In genomic region chr1:8782001-8782620, GRCh38 we compare ENCODE assay signal across 21 cellular contexts. TPM values are rescaled to one million over a fixed set of nuclear protein-coding genes. Genes with fewer than 3 reads are reported as not detected.
DNase-seq lines count a peak whose midpoint lies in the region; ATAC-seq, FAIRE-seq and TF ChIP-seq lines count a peak whose summit lies in the region.
"Had no signal": no experiment of that assay in that cellular context is flagged by ENCODE, and none has a peak within 500 bp of the region (broad histone marks: within the 10 kb centered on the region; RNA-seq: fewer than 3 reads in every experiment).

No MANE protein-coding gene starts in this region.

- peak overlapping the region; percentile 75; the same call in 1 of the 2 replicates for H3K4me2 ChIP-seq in OCI-LY7 (ENCODE audit: low read length)
- H3K4me2 ChIP-seq in GM12878 (ENCODE audit: control insufficient read depth, insufficient read depth) = no peak overlapping the region

- no peaks in the 10 kb centered on the region for H3K27me3 ChIP-seq in GM12878 (replicated peaks in 1 of 2; ENCODE audit: control insufficient read depth in 2 of 2, insufficient read depth in 2 of 2, low read length in 1 of 2)
- H3K27me3 ChIP-seq: MG63 had no signal

- H3K9me3 Mint-ChIP-seq in progenitor cell of endocrine pancreas (ENCODE audit: low read depth) = no peaks in the 10 kb centered on the region
- H3K9me3 Mint-ChIP-seq: CD8-positive, alpha-beta memory T cell; HFFc6 had no signal

- peaks cover 18% of the 10 kb centered on the region; the same call in 1 of the 2 replicates for H3K36me3 ChIP-seq in OCI-LY7 (ENCODE audit: insufficient read depth, low read length)
- no peaks in the 10 kb centered on the region; a peak in 1 of 4 replicates for H3K36me3 ChIP-seq in GM12878 (ENCODE audit: control insufficient read depth in 2 of 2, insufficient read depth in 2 of 2, low read length in 1 of 2)
- H3K36me3 ChIP-seq: MG63 had no signal

- H3K4me3 Mint-ChIP-seq in progenitor cell of endocrine pancreas (ENCODE audit: low read depth) = no peak overlapping the region
- H3K4me3 Mint-ChIP-seq: CD8-positive, alpha-beta memory T cell; HFFc6 had no signal

- peaks cover 25% of the 10 kb centered on the region for H3K4me1 Mint-ChIP-seq in progenitor cell of endocrine pancreas (ENCODE audit: low read depth)

- in situ Hi-C loops in GM12878 (cut with MboI) = no loop called here

- no peak overlapping the region for H3K9ac ChIP-seq in GM12878 (ENCODE audit: control insufficient read depth, insufficient read depth, low read length)

- no peak for TF ChIP-seq EP300 in GM12878 (IDR thresholded peaks at IDR 0.05; ENCODE audit: borderline replicate concordance in 1 of 2, control insufficient read depth in 1 of 2, low read depth in 2 of 2, low read length in 2 of 2)

- ATAC-seq in GM12878 (no peak), left lobe of liver (peak; percentile 88), esophagus mucosa (no peak)

- H3K4me3 ChIP-seq in OCI-LY7 (ENCODE audit: low read depth, low read length, poor library complexity, severe bottlenecking) = no peak overlapping the region
- H3K4me3 ChIP-seq in GM12878 = no peak overlapping the region
- H3K4me3 ChIP-seq: MG63, SK-N-MC had no signal

- DNase-seq in OCI-LY7 (ENCODE audit: low spot score) (no peak), GM12878 (ENCODE audit: low read depth, low spot score) (no peak), left lobe of liver (ENCODE audit: low spot score) (no peak), progenitor cell of endocrine pancreas (ENCODE audit: low spot score, unreplicated experiment) (no peak), posterior cingulate gyrus (no peak), amniotic stem cell (lab: John Stamatoyannopoulos, UW) (no peak)
- DNase-seq in stimulated activated CD4-positive, alpha-beta T cell treated with anti-CD3 and anti-CD28 coated beads, Interleukin-1b, Interleukin-23, amount 100 ng/mL, for 48 hours = no peak
- DNase-seq: C1 segment of cervical spinal cord; CD8-positive, alpha-beta memory T cell; HFFc6; MG63; NCI-H1048; NCI-H1436 treated with DMSO at 0.1 percent for 48 hours; NCI-H2029; NCI-H526; SHP77 had no signal

- TF ChIP-seq POLR2A in GM12878 (IDR thresholded peaks at IDR 0.05; ENCODE audit: low read depth, low read length) = no peak

- SMC1A ChIA-PET in GM12878 (lab: Charles Lee; ENCODE audit: uncharacterized antibody, unreplicated experiment) = interaction anchor here (0.7 to 1.0 kb wide), 2 partner anchors 39 to 51 kb away, joined by 3 read pairs; no protein-coding TSS in a partner anchor

- BruUV-seq in OCI-LY7 (replicated peaks; lab: Mats Ljungman, UMichigan) (no TSS peak), GM12878 (replicated peaks; lab: Mats Ljungman, UMichigan) (TSS peak; percentile 13)

- POLR2A ChIA-PET in OCI-LY7 (lab: Charles Lee) (interaction anchor here (1.1 to 1.8 kb wide), 2 partner anchors 10 to 39 kb away, joined by 4 read pairs; no protein-coding TSS in a partner anchor), GM12878 (lab: Charles Lee) (interaction anchor here (0.5 kb wide), 1 partner anchor 1135 kb away, joined by 5 read pairs; no protein-coding TSS in a partner anchor)

- H3K27me3 Mint-ChIP-seq in progenitor cell of endocrine pancreas = no peaks in the 10 kb centered on the region
- H3K27me3 Mint-ChIP-seq: CD8-positive, alpha-beta memory T cell had no signal

- H3K79me2 ChIP-seq in OCI-LY7 (ENCODE audit: insufficient read depth, low read depth, low read length) = peaks cover 65% of the 10 kb centered on the region
- peaks cover 2% of the 10 kb centered on the region for H3K79me2 ChIP-seq in GM12878 (ENCODE audit: control insufficient read depth, insufficient read depth, low read length)

- no peak for FAIRE-seq in GM12878 (lab: Jason Lieb, UNC)
- FAIRE-seq: D721Med, GM12892, GM18507 had no signal

- H3K27ac ChIP-seq in OCI-LY7 (ENCODE audit: low read depth, low read length, poor library complexity, severe bottlenecking) = peak overlapping the region; percentile 93
- H3K27ac ChIP-seq in GM12878 (ENCODE audit: control insufficient read depth, insufficient read depth) = no peak overlapping the region
- H3K27ac ChIP-seq: SK-N-MC had no signal

- no peaks in the 10 kb centered on the region for H4K20me1 ChIP-seq in OCI-LY7 (ENCODE audit: insufficient read depth, low read length)
- no peaks in the 10 kb centered on the region for H4K20me1 ChIP-seq in GM12878 (ENCODE audit: control insufficient read depth, insufficient read depth)

- TF ChIP-seq RAD21 in GM12878 (IDR thresholded peaks at IDR 0.05; ENCODE audit: insufficient read depth, low read depth, low read length) = no peak

- RAD21 ChIA-PET in GM12878 (lab: Charles Lee; ENCODE audit: unreplicated experiment) = no interaction called here

- H3K9me3 ChIP-seq in OCI-LY7 (ENCODE audit: low read length) (no peaks in the 10 kb centered on the region), GM12878 (replicated peaks; ENCODE audit: control insufficient read depth, insufficient read depth, low read length) (no peaks in the 10 kb centered on the region)
- H3K9me3 ChIP-seq: MG63 had no signal

- CTCF ChIA-PET in OCI-LY7 (lab: Charles Lee; ENCODE audit: unreplicated experiment) = no interaction called here
- CTCF ChIA-PET in GM12878 (lab: Yijun Ruan, JAX) = interaction anchor here (0.9 to 2.6 kb wide), 3 partner anchors 42 to 220 kb away, joined by 3 to 8 read pairs (median 3); no protein-coding TSS in a partner anchor

- intact Hi-C loops in OCI-LY7 (cut with micrococcal nuclease; ENCODE audit: unreplicated experiment) = no loop called here
- intact Hi-C loops in GM12878 (cut with micrococcal nuclease; ENCODE audit: unreplicated experiment) = no loop called here
- intact Hi-C loops in posterior cingulate gyrus (cut with DNase I) = no loop called here

- H3K36me3 Mint-ChIP-seq in progenitor cell of endocrine pancreas (ENCODE audit: insufficient read depth) = peaks cover 10% of the 10 kb centered on the region

- TF ChIP-seq CTCF in OCI-LY7 (conservative IDR thresholded peaks at IDR 0.05; ENCODE audit: low read length) (no peak), GM12878 (IDR thresholded peaks at IDR 0.05 in 2 of 3, conservative IDR thresholded peaks at IDR 0.05 in 1 of 3; ENCODE audit: control insufficient read depth in 2 of 3, extremely low read depth in 1 of 3, insufficient read depth in 1 of 3, low read depth in 3 of 3, low read length in 3 of 3) (no peak), progenitor cell of endocrine pancreas (IDR thresholded peaks at IDR 0.05; ENCODE audit: unreplicated experiment) (no peak)

- H3K27ac Mint-ChIP-seq in progenitor cell of endocrine pancreas = peak overlapping the region; percentile 4
- H3K27ac Mint-ChIP-seq: HFFc6 had no signal

- 84% methylated on average over 3 of the region's 3 CpGs for WGBS in GM12878 (ENCODE audit: insufficient coverage, insufficient replicate concordance, low lambda C conversion rate, missing lambda C conversion rate)

- no peak overlapping the region for H2AFZ ChIP-seq in OCI-LY7 (ENCODE audit: low read length)
- H2AFZ ChIP-seq in GM12878 (ENCODE audit: control insufficient read depth, low read depth, low read length) = no peak overlapping the region

- H3K4me1 ChIP-seq in OCI-LY7 (ENCODE audit: insufficient read depth, low read length, poor library complexity, severe bottlenecking) (peaks cover 83% of the 10 kb centered on the region), GM12878 (ENCODE audit: control insufficient read depth, insufficient read depth, low read length) (peaks cover 5% of the 10 kb centered on the region; the same call in 1 of the 2 replicates)

- no peaks in the 10 kb centered on the region for H3K9me2 ChIP-seq in OCI-LY7 (ENCODE audit: insufficient read depth, low read length)

RNA-seq across cellular contexts. Expression of gene RERE, which starts 35.3 kb away (rescaled TPM):
- 73.1 and 81.5 TPM in 2 replicates for total RNA-seq in OCI-LY7 (2014; rRNA removed; shearing (Covaris generic))
- total RNA-seq in OCI-LY7 (2022) (183 and 211 TPM in 2 replicates), GM12878 (2014; rRNA removed) (27.6 and 41.7 TPM in 2 replicates), GM12878 (2014; rRNA removed; fragmentation: Illumina TruSeq; extraction: Trizol) (14.6 and 20.3 TPM in 2 replicates), GM12878 (2021) (58.9 and 60.5 TPM in 2 replicates), left lobe of liver (30.9 TPM), progenitor cell of endocrine pancreas (308 and 329 TPM in 2 replicates), esophagus mucosa (33.0 TPM)
- 221 and 235 TPM in 2 replicates for total RNA-seq in GM12878 (2013; cell fraction: nucleolus; rRNA removed)
- 14.5 TPM for polyA plus RNA-seq in GM12878 (2011; ENCODE audit: low read depth)
- polyA plus RNA-seq in GM12878 (2011; rRNA removed) (7.0 and 8.9 TPM in 2 replicates), GM12878 (2014; fragmentation: Illumina TruSeq; extraction: Trizol) (21.2 and 25.3 TPM in 2 replicates), GM12878 (2014; fragmentation: Nextera tagmentation; extraction: Ambion mirVana) (1 to 10 TPM; 5.2 to 5.9 TPM), GM12878 (2014; rRNA removed) (20.9 and 23.0 TPM in 2 replicates), GM12878 (2016; fragmentation: Nextera tagmentation; extraction: Ambion mirVana) (10 to 100 TPM; 15.8 to 20.2 TPM)
- polyA plus RNA-seq in GM12878 (2011; cell fraction: cytosol; rRNA removed) = 6.9 and 8.9 TPM in 2 replicates
- polyA plus RNA-seq in GM12878 (2011; cell fraction: nucleus; rRNA removed) = 35.2 and 62.7 TPM in 2 replicates
- polyA plus RNA-seq in GM12878 (2012) = 21.5 and 24.0 TPM in 2 replicates
- polyA minus RNA-seq in GM12878 (2011; rRNA and poly(A)+ RNA removed) = 76.2 and 90.7 TPM in 2 replicates
- 35.8 and 43.2 TPM in 2 replicates for polyA minus RNA-seq in GM12878 (2011; cell fraction: cytosol; rRNA and poly(A)+ RNA removed)
- polyA minus RNA-seq in GM12878 (2011; cell fraction: nucleus; rRNA and poly(A)+ RNA removed) = 57.2 and 65.5 TPM in 2 replicates
